In genomic region chr4:3983518-3984125, GRCh38 we compare ENCODE assay signal across 7 cellular contexts.
A peak's percentile ranks its signal among the peaks of the same experiment; 100 is the strongest.
DNase-seq lines count a peak whose midpoint lies in the region; FAIRE-seq and TF ChIP-seq lines count a peak whose summit lies in the region.
"Not testable (repeated sequence)": the region's sequence is repeated elsewhere in the genome, so short reads cannot be mapped to it uniquely, and the experiment has no call there.

No MANE protein-coding gene starts in this region.

- intact Hi-C loops in endothelial cell of umbilical vein (cut with micrococcal nuclease) = loop anchor here (5.0 to 10.0 kb wide), 3 partner anchors 124 to 451 kb away; no protein-coding TSS in a partner anchor

- H2AFZ ChIP-seq in endothelial cell of umbilical vein (ENCODE audit: low read depth, low read length) = not testable (repeated sequence)

- not testable (repeated sequence) for H3K4me3 ChIP-seq in BLaER1; SK-N-MC; endothelial cell of umbilical vein (replicated peaks in 1 of 3; ENCODE audit: insufficient read depth in 1 of 3, low read depth in 1 of 3, low read length in 3 of 3)

- not testable (repeated sequence) for TF ChIP-seq POLR2A in endothelial cell of umbilical vein (IDR thresholded peaks at IDR 0.05; ENCODE audit: low read depth, low read length)

- H3K4me2 ChIP-seq in BLaER1 (peak overlapping the region; percentile 61), endothelial cell of umbilical vein (ENCODE audit: insufficient read depth, low read length) (peak overlapping the region; percentile 17)

- not testable (repeated sequence) for H3K9me3 Mint-ChIP-seq in nephron

- H3K9me1 ChIP-seq in endothelial cell of umbilical vein (replicated peaks; ENCODE audit: control insufficient read depth, extremely low read depth, insufficient read depth, low read length) = not testable (repeated sequence)

- not testable (repeated sequence) for H3K79me2 ChIP-seq in endothelial cell of umbilical vein (ENCODE audit: control insufficient read depth, insufficient read depth, low read length)

- H3K27ac Mint-ChIP-seq in nephron = peak overlapping the region in 2 of 3 experiments; percentile 50 to 69

- dilution Hi-C loops in endothelial cell of umbilical vein (cut with MboI; ENCODE audit: extremely low pct_ligation_motif_present, low sequenced_read_pairs) = not testable (repeated sequence)

- peaks cover 28% of the 10 kb centered on the region for H3K4me1 Mint-ChIP-seq in nephron

- H3K36me3 ChIP-seq in BLaER1; SK-N-MC (ENCODE audit: insufficient read depth, low read length); endothelial cell of umbilical vein (ENCODE audit: control insufficient read depth in 2 of 2, extremely low read depth in 1 of 2, insufficient read depth in 2 of 2, low read length in 2 of 2): not testable (repeated sequence)

- FAIRE-seq in endothelial cell of umbilical vein (lab: Jason Lieb, UNC) = peak; percentile 66

- peaks cover 13% of the 10 kb centered on the region for H3K4me1 ChIP-seq in BLaER1
- H3K4me1 ChIP-seq in endothelial cell of umbilical vein (ENCODE audit: control insufficient read depth, extremely low read depth, insufficient read depth, low read length) = not testable (repeated sequence)

- peak overlapping the region in 1 of 3 experiments; percentile 24 for H3K4me3 Mint-ChIP-seq in nephron

- H4K20me1 ChIP-seq in BLaER1; endothelial cell of umbilical vein (replicated peaks; ENCODE audit: control insufficient read depth, extremely low read depth, insufficient read depth, low read length): not testable (repeated sequence)

- not testable (repeated sequence) for H3K9ac ChIP-seq in BLaER1; SK-N-MC (ENCODE audit: insufficient read length); endothelial cell of umbilical vein (replicated peaks; ENCODE audit: extremely low read depth, insufficient read depth, low read length)

- BruUV-seq in endothelial cell of umbilical vein (replicated peaks; lab: Mats Ljungman, UMichigan) = not testable (repeated sequence)

- CTCF ChIA-PET in endothelial cell of umbilical vein (lab: Charles Lee) = interaction anchor here (0.9 to 1.8 kb wide), 2 partner anchors 124 to 199 kb away, joined by 3 to 6 read pairs; no protein-coding TSS in a partner anchor

- H3K36me3 Mint-ChIP-seq in nephron (ENCODE audit: low read depth) = not testable (repeated sequence)

- H3K9me3 ChIP-seq in BLaER1; SK-N-MC (ENCODE audit: low read depth, low read length); endothelial cell of umbilical vein (replicated peaks; ENCODE audit: control insufficient read depth, insufficient read depth, low read length): not testable (repeated sequence)

- DNase-seq in NCI-H1105 treated with DMSO at 0.1 percent for 48 hours (lab: John Stamatoyannopoulos, UW) (peak; percentile 77), NCI-H2081 (lab: John Stamatoyannopoulos, UW) (peak; percentile 79 to 90), NCI-H345 (lab: John Stamatoyannopoulos, UW) (peak; percentile 48), SK-N-MC (ENCODE audit: low read depth, low spot score) (peak; percentile 57), endothelial cell of umbilical vein (ENCODE audit: low read depth, low spot score) (peak; percentile 83)

- POLR2A ChIA-PET in endothelial cell of umbilical vein (lab: Charles Lee) = not testable (repeated sequence)

- peaks cover 20% of the 10 kb centered on the region for H3K27me3 Mint-ChIP-seq in nephron (ENCODE audit: low read depth)

- TF ChIP-seq CTCF in endothelial cell of umbilical vein (IDR thresholded peaks at IDR 0.05; ENCODE audit: extremely low read depth in 1 of 2, insufficient read depth in 1 of 2, low read depth in 1 of 2, low read length in 2 of 2); nephron (IDR thresholded peaks at IDR 0.05; ENCODE audit: unreplicated experiment in 3 of 3): not testable (repeated sequence)

- H3K27me3 ChIP-seq in BLaER1; endothelial cell of umbilical vein (ENCODE audit: control insufficient read depth in 2 of 2, insufficient read depth in 2 of 2, low read length in 2 of 2): not testable (repeated sequence)

- H3K27ac ChIP-seq in BLaER1; SK-N-MC; endothelial cell of umbilical vein (ENCODE audit: insufficient read depth, low read depth, low read length): not testable (repeated sequence)
